17 cellular contexts compared by ENCODE assay signal in genomic region chr4:174036563-174036962, GRCh38.
"Had no signal": no experiment of that assay in that cellular context is flagged by ENCODE, and none has a peak within 500 bp of the region (broad histone marks: within the 10 kb centered on the region; RNA-seq: fewer than 3 reads in every experiment).

No MANE protein-coding gene starts in this region.

- H3K27me3 Mint-ChIP-seq: activated CD8-positive, alpha-beta memory T cell treated with anti-CD3 and anti-CD28 coated beads, Interleukin-2, amount 10 ng/mL, durations not matched to agents 7 days and 5 days; activated T-cell treated with anti-CD3 and anti-CD28 coated beads, Interleukin-2, amount 50 U/mL, for 24 hours had no signal

- H3K36me3 ChIP-seq: brain microvascular endothelial cell, neutrophil, stomach had no signal

- H3K79me2 ChIP-seq: hepatocyte had no signal

- H3K4me1 ChIP-seq: stomach had no signal

- H3K36me3 Mint-ChIP-seq: activated CD8-positive, alpha-beta memory T cell treated with anti-CD3 and anti-CD28 coated beads, Interleukin-2, amount 10 ng/mL, durations not matched to agents 7 days and 5 days; activated naive CD4-positive, alpha-beta T cell treated with anti-CD3 and anti-CD28 coated beads, Interleukin-2, amount 50 U/mL, for 72 hours; naive thymus-derived CD4-positive, alpha-beta T cell had no signal

- H3K4me3 Mint-ChIP-seq: activated CD8-positive, alpha-beta memory T cell treated with anti-CD3 and anti-CD28 coated beads, Interleukin-2, amount 10 ng/mL, durations not matched to agents 7 days and 5 days; activated T-cell treated with anti-CD3 and anti-CD28 coated beads, Interleukin-2, amount 50 U/mL, for 24 hours; endodermal cell; naive thymus-derived CD4-positive, alpha-beta T cell had no signal

- H3K9me3 Mint-ChIP-seq: activated naive CD4-positive, alpha-beta T cell treated with anti-CD3 and anti-CD28 coated beads, Interleukin-2, amount 50 U/mL, for 72 hours; activated T-cell treated with anti-CD3 and anti-CD28 coated beads, Interleukin-2, amount 50 U/mL, for 24 hours; endodermal cell had no signal

- H3K4me3 ChIP-seq: hepatocyte, lung, skin epidermis, stomach had no signal

- ATAC-seq: activated CD4-positive, CD25-positive, alpha-beta regulatory T cell treated with anti-CD3 and anti-CD28 coated beads, Interleukin-2, amount 50 U/mL, for 24 hours; activated CD8-positive, alpha-beta memory T cell treated with anti-CD3 and anti-CD28 coated beads, Interleukin-2, amount 10 ng/mL, durations not matched to agents 7 days and 5 days; activated naive CD4-positive, alpha-beta T cell treated with anti-CD3 and anti-CD28 coated beads, Interleukin-2, amount 50 U/mL, for 72 hours; naive thymus-derived CD4-positive, alpha-beta T cell had no signal

- H3K27ac Mint-ChIP-seq: activated CD8-positive, alpha-beta memory T cell treated with anti-CD3 and anti-CD28 coated beads, Interleukin-2, amount 10 ng/mL, durations not matched to agents 7 days and 5 days; activated naive CD4-positive, alpha-beta T cell treated with anti-CD3 and anti-CD28 coated beads, Interleukin-2, amount 50 U/mL, for 72 hours; activated T-cell treated with anti-CD3 and anti-CD28 coated beads, Interleukin-2, amount 50 U/mL, for 24 hours; endodermal cell; naive thymus-derived CD4-positive, alpha-beta T cell had no signal

- H3K9me3 ChIP-seq: neutrophil, stomach had no signal

- H3K27ac ChIP-seq: brain microvascular endothelial cell, neutrophil, skin epidermis, stomach had no signal

- H2AFZ ChIP-seq: hepatocyte had no signal

- H3K4me1 Mint-ChIP-seq: activated CD8-positive, alpha-beta memory T cell treated with anti-CD3 and anti-CD28 coated beads, Interleukin-2, amount 10 ng/mL, durations not matched to agents 7 days and 5 days; naive thymus-derived CD4-positive, alpha-beta T cell had no signal

- H3K27me3 ChIP-seq: brain microvascular endothelial cell, hepatocyte, neutrophil, stomach had no signal

- DNase-seq: activated CD8-positive, alpha-beta memory T cell treated with anti-CD3 and anti-CD28 coated beads, Interleukin-2, amount 10 ng/mL, durations not matched to agents 7 days and 5 days; activated effector memory CD4-positive, alpha-beta T cell treated with Interleukin-2 at 50 U/mL for 16 hours; activated T-cell treated with anti-CD3 and anti-CD28 coated beads, Interleukin-2, amount 50 U/mL, for 24 hours; amygdala; brain microvascular endothelial cell; cerebellar nuclear complex; endodermal cell; kidney glomerular epithelial cell; naive thymus-derived CD4-positive, alpha-beta T cell; retina; stomach had no signal
